Comparison of ENCODE assay signal across 8 cellular contexts in genomic region chr7:151057038-151057736, GRCh38. TPM values are rescaled to one million over a fixed set of nuclear protein-coding genes. Genes with fewer than 3 reads are reported as not detected.
DNase-seq lines count a peak whose midpoint lies in the region; ATAC-seq and TF ChIP-seq lines count a peak whose summit lies in the region.

No MANE protein-coding gene starts in this region.

- no peaks in the 10 kb centered on the region for H3K9me3 Mint-ChIP-seq in activated T-helper 1 cell treated with anti-CD3 and anti-CD28 coated beads, Interleukin-12 subunit alpha, Interleukin-12 subunit beta, Interleukin-2, Interleukin-4 antibody, amounts not matched to agents 30 ng/mL and 10 ng/mL and 1 ng/mL, durations not matched to agents 14 hours and 24 hours and 36 hours

- H3K36me3 ChIP-seq in BJ (ENCODE audit: control insufficient read depth, insufficient read depth, low read length): 0 out of 2 replicates have a peak, but pooled peaks cover 1% of the 10 kb centered on the region
- no peaks in the 10 kb centered on the region for H3K36me3 ChIP-seq in iPS-20b (ENCODE audit: insufficient read depth, low read depth, low read length)

- peak overlapping the region; percentile 93 for H3K4me3 Mint-ChIP-seq in activated T-helper 1 cell treated with anti-CD3 and anti-CD28 coated beads, Interleukin-12 subunit alpha, Interleukin-12 subunit beta, Interleukin-2, Interleukin-4 antibody, amounts not matched to agents 30 ng/mL and 10 ng/mL and 1 ng/mL, durations not matched to agents 14 hours and 24 hours and 36 hours

- H3K36me3 Mint-ChIP-seq in activated T-helper 1 cell treated with anti-CD3 and anti-CD28 coated beads, Interleukin-12 subunit alpha, Interleukin-12 subunit beta, Interleukin-2, Interleukin-4 antibody, amounts not matched to agents 30 ng/mL and 10 ng/mL and 1 ng/mL, durations not matched to agents 14 hours and 24 hours and 36 hours (ENCODE audit: low read depth): peaks cover 5% of the 10 kb centered on the region

- DNase-seq in BJ (ENCODE audit: low read depth) (no peak), NCI-H226 (no peak), globus pallidus (ENCODE audit: low spot score) (no peak)
- no peak for DNase-seq in activated T-helper 1 cell treated with anti-CD3 and anti-CD28 coated beads, Interleukin-12 subunit alpha, Interleukin-12 subunit beta, Interleukin-2, Interleukin-4 antibody, amounts not matched to agents 30 ng/mL and 10 ng/mL and 1 ng/mL, durations not matched to agents 14 hours and 24 hours and 36 hours (ENCODE audit: low spot score)

- CTCF ChIA-PET in BJ (lab: Yijun Ruan, JAX): interaction anchor here (0.9 to 1.1 kb wide), 2 partner anchors 10 to 46 kb away, joined by 3 read pairs; no protein-coding TSS in a partner anchor

- H3K27me3 ChIP-seq in BJ (ENCODE audit: control insufficient read depth, insufficient read depth, low read length) (no peaks in the 10 kb centered on the region), iPS-20b (ENCODE audit: insufficient read depth, low read length) (peaks cover 45% of the 10 kb centered on the region)

- H3K4me1 ChIP-seq in iPS-20b (ENCODE audit: insufficient read depth, low read length): peaks cover 25% of the 10 kb centered on the region

- H3K9ac ChIP-seq in iPS-20b (ENCODE audit: low read depth, low read length): peak overlapping the region; percentile 61; the same call in 1 of the 2 replicates

- no peak overlapping the region for H3K27ac ChIP-seq in iPS-20b (ENCODE audit: low read length)
- H3K27ac ChIP-seq in temporal lobe (ENCODE audit: low read depth, low read length): peak overlapping the region; percentile 45

- POLR2A ChIA-PET in BJ (lab: Charles Lee): no interaction called here

- 0 out of 2 replicates have a peak, but pooled peaks have one; percentile 9 for TF ChIP-seq CTCF in BJ (IDR thresholded peaks at IDR 0.05; ENCODE audit: insufficient read depth, low read depth, low read length)

- H3K4me3 ChIP-seq in BJ (ENCODE audit: low read depth, low read length): peak overlapping the region; percentile 55
- H3K4me3 ChIP-seq in iPS-20b (ENCODE audit: low read length): peak overlapping the region; percentile 94

- H3K9me3 ChIP-seq in iPS-20b (ENCODE audit: insufficient read depth, low read depth, low read length): no peaks in the 10 kb centered on the region

- H3K27me3 Mint-ChIP-seq in activated T-helper 1 cell treated with anti-CD3 and anti-CD28 coated beads, Interleukin-12 subunit alpha, Interleukin-12 subunit beta, Interleukin-2, Interleukin-4 antibody, amounts not matched to agents 30 ng/mL and 10 ng/mL and 1 ng/mL, durations not matched to agents 14 hours and 24 hours and 36 hours (ENCODE audit: insufficient read depth): no peaks in the 10 kb centered on the region

- intact Hi-C loops in activated T-helper 1 cell treated with anti-CD3 and anti-CD28 coated beads, Interleukin-12 subunit alpha, Interleukin-12 subunit beta, Interleukin-2, Interleukin-4 antibody, amounts not matched to agents 30 ng/mL and 10 ng/mL and 1 ng/mL, durations not matched to agents 14 hours and 24 hours and 36 hours (cut with micrococcal nuclease): loop anchor here (1.0 kb wide), 1 partner anchor 49 kb away; no protein-coding TSS in a partner anchor

- peaks cover 55% of the 10 kb centered on the region for H3K4me1 Mint-ChIP-seq in activated T-helper 1 cell treated with anti-CD3 and anti-CD28 coated beads, Interleukin-12 subunit alpha, Interleukin-12 subunit beta, Interleukin-2, Interleukin-4 antibody, amounts not matched to agents 30 ng/mL and 10 ng/mL and 1 ng/mL, durations not matched to agents 14 hours and 24 hours and 36 hours (ENCODE audit: low read depth)

- peak; percentile 20 for ATAC-seq in GM19372 (IDR thresholded peaks at IDR 0.05; ENCODE audit: low read depth, unreplicated experiment)
- peak; percentile 25 for ATAC-seq in HG03354 (IDR thresholded peaks at IDR 0.05; ENCODE audit: poor library complexity, severe bottlenecking, unreplicated experiment)

- H3K27ac Mint-ChIP-seq in activated T-helper 1 cell treated with anti-CD3 and anti-CD28 coated beads, Interleukin-12 subunit alpha, Interleukin-12 subunit beta, Interleukin-2, Interleukin-4 antibody, amounts not matched to agents 30 ng/mL and 10 ng/mL and 1 ng/mL, durations not matched to agents 14 hours and 24 hours and 36 hours: peak overlapping the region; percentile 92

RNA-seq across cellular contexts. Expression of gene CDK5, which starts 0.5 kb away (rescaled TPM):
- polyA plus RNA-seq in BJ (2011; rRNA removed): 30.0 and 33.2 TPM in 2 replicates
- 15.3 and 33.8 TPM in 2 replicates for polyA minus RNA-seq in BJ (2011; rRNA and poly(A)+ RNA removed)
- total RNA-seq in activated T-helper 1 cell treated with anti-CD3 and anti-CD28 coated beads, Interleukin-12 subunit alpha, Interleukin-12 subunit beta, Interleukin-2, Interleukin-4 antibody, amounts not matched to agents 30 ng/mL and 10 ng/mL and 1 ng/mL, durations not matched to agents 14 hours and 24 hours and 36 hours: 24.9 and 28.1 TPM in 2 replicates
- 30.0 TPM for total RNA-seq in temporal lobe

RNA-seq across cellular contexts. Expression of gene SLC4A2, which starts 2.2 kb away (rescaled TPM):
- 59.0 and 86.1 TPM in 2 replicates for polyA plus RNA-seq in BJ (2011; rRNA removed)
- polyA minus RNA-seq in BJ (2011; rRNA and poly(A)+ RNA removed): 74.3 and 109 TPM in 2 replicates
- total RNA-seq in activated T-helper 1 cell treated with anti-CD3 and anti-CD28 coated beads, Interleukin-12 subunit alpha, Interleukin-12 subunit beta, Interleukin-2, Interleukin-4 antibody, amounts not matched to agents 30 ng/mL and 10 ng/mL and 1 ng/mL, durations not matched to agents 14 hours and 24 hours and 36 hours: 127 and 128 TPM in 2 replicates
- 8.6 TPM for total RNA-seq in temporal lobe

RNA-seq across cellular contexts. Expression of gene ASIC3, which starts 8.9 kb away (rescaled TPM):
- polyA plus RNA-seq in BJ (2011; rRNA removed): 0.26 and 0.45 TPM in 2 replicates
- polyA minus RNA-seq in BJ (2011; rRNA and poly(A)+ RNA removed): 0.24 TPM in 1 of 2 replicates, not detected in the other
- 1.9 and 4.1 TPM in 2 replicates for total RNA-seq in activated T-helper 1 cell treated with anti-CD3 and anti-CD28 coated beads, Interleukin-12 subunit alpha, Interleukin-12 subunit beta, Interleukin-2, Interleukin-4 antibody, amounts not matched to agents 30 ng/mL and 10 ng/mL and 1 ng/mL, durations not matched to agents 14 hours and 24 hours and 36 hours
- total RNA-seq in temporal lobe: 1.2 TPM

RNA-seq across cellular contexts. Expression of gene FASTK, which starts 23.4 kb away (rescaled TPM):
- 49.3 and 89.9 TPM in 2 replicates for polyA plus RNA-seq in BJ (2011; rRNA removed)
- 53.0 and 72.2 TPM in 2 replicates for polyA minus RNA-seq in BJ (2011; rRNA and poly(A)+ RNA removed)
- 92.6 and 96.3 TPM in 2 replicates for total RNA-seq in activated T-helper 1 cell treated with anti-CD3 and anti-CD28 coated beads, Interleukin-12 subunit alpha, Interleukin-12 subunit beta, Interleukin-2, Interleukin-4 antibody, amounts not matched to agents 30 ng/mL and 10 ng/mL and 1 ng/mL, durations not matched to agents 14 hours and 24 hours and 36 hours
- 24.6 TPM for total RNA-seq in temporal lobe

RNA-seq across cellular contexts. Expression of gene TMUB1, which starts 26.1 kb away (rescaled TPM):
- 13.6 and 27.8 TPM in 2 replicates for polyA plus RNA-seq in BJ (2011; rRNA removed)
- 4.6 and 5.9 TPM in 2 replicates for polyA minus RNA-seq in BJ (2011; rRNA and poly(A)+ RNA removed)
- 55.3 and 63.4 TPM in 2 replicates for total RNA-seq in activated T-helper 1 cell treated with anti-CD3 and anti-CD28 coated beads, Interleukin-12 subunit alpha, Interleukin-12 subunit beta, Interleukin-2, Interleukin-4 antibody, amounts not matched to agents 30 ng/mL and 10 ng/mL and 1 ng/mL, durations not matched to agents 14 hours and 24 hours and 36 hours
- 5.9 TPM for total RNA-seq in temporal lobe

Comparison
In these comparisons a context has a peak if more than half of its experiments do, and no peak if none do; other contexts are left out.
1. RNA of gene SLC4A2, which starts 2.2 kb away (total RNA-seq): 127 to 128 TPM in activated T-helper 1 cell treated with anti-CD3 and anti-CD28 coated beads, Interleukin-12 subunit alpha, Interleukin-12 subunit beta, Interleukin-2, Interleukin-4 antibody, amounts not matched to agents 30 ng/mL and 10 ng/mL and 1 ng/mL, durations not matched to agents 14 hours and 24 hours and 36 hours; 8.6 TPM in temporal lobe (single experiment); every median in the first group is over 10 times any median in the second.